17 cellular contexts compared by ENCODE assay signal in genomic region chr22:46813816-46814597, GRCh38. TPM values are rescaled to one million over a fixed set of nuclear protein-coding genes. Genes with fewer than 3 reads are reported as not detected.
A peak's percentile ranks its signal among the peaks of the same experiment; 100 is the strongest.
DNase-seq lines count a peak whose midpoint lies in the region; ATAC-seq and TF ChIP-seq lines count a peak whose summit lies in the region.
"Had no signal": no experiment of that assay in that cellular context is flagged by ENCODE, and none has a peak within 500 bp of the region (broad histone marks: within the 10 kb centered on the region; RNA-seq: fewer than 3 reads in every experiment).

No MANE protein-coding gene starts in this region.

- H3K4me3 Mint-ChIP-seq in activated CD4-positive, alpha-beta memory T cell treated with anti-CD3 and anti-CD28 coated beads, Interleukin-2, amount 10 ng/mL, durations not matched to agents 7 days and 5 days = no peak overlapping the region
- H3K4me3 Mint-ChIP-seq: activated naive CD8-positive, alpha-beta T cell treated with anti-CD3 and anti-CD28 coated beads, Interleukin-2, amount 50 U/mL, for 24 hours; stimulated activated naive CD8-positive, alpha-beta T cell treated with anti-CD3 and anti-CD28 coated beads, Interleukin-15, amount 100 ng/mL, for 72 hours had no signal

- no peak overlapping the region for H3K27ac Mint-ChIP-seq in activated CD4-positive, alpha-beta memory T cell treated with anti-CD3 and anti-CD28 coated beads, Interleukin-2, amount 10 ng/mL, durations not matched to agents 7 days and 5 days
- H3K27ac Mint-ChIP-seq: activated naive CD8-positive, alpha-beta T cell treated with anti-CD3 and anti-CD28 coated beads, Interleukin-2, amount 50 U/mL, for 24 hours; stimulated activated naive CD8-positive, alpha-beta T cell treated with anti-CD3 and anti-CD28 coated beads, Interleukin-15, amount 100 ng/mL, for 72 hours had no signal

- no peak for ATAC-seq in psoas muscle
- ATAC-seq: activated naive CD8-positive, alpha-beta T cell treated with anti-CD3 and anti-CD28 coated beads, Interleukin-2, amount 50 U/mL, for 24 hours; stimulated activated naive CD8-positive, alpha-beta T cell treated with anti-CD3 and anti-CD28 coated beads, Interleukin-15, amount 100 ng/mL, for 72 hours had no signal

- intact Hi-C loops in psoas muscle (cut with DNase I) = no loop called here

- no peak overlapping the region for H3K23ac ChIP-seq in trophoblast cell (ENCODE audit: low read length)

- H3K36me3 Mint-ChIP-seq in activated CD4-positive, alpha-beta memory T cell treated with anti-CD3 and anti-CD28 coated beads, Interleukin-2, amount 10 ng/mL, durations not matched to agents 7 days and 5 days (ENCODE audit: low read depth) = peaks cover 31% of the 10 kb centered on the region

- H2AFZ ChIP-seq in trophoblast cell (ENCODE audit: insufficient read depth, low read length, poor library complexity) = no peak overlapping the region

- CTCF ChIA-PET in activated CD4-positive, alpha-beta memory T cell treated with anti-CD3 and anti-CD28 coated beads, Interleukin-2, amount 10 ng/mL, durations not matched to agents 7 days and 5 days (lab: Charles Lee) = no interaction called here

- H2BK12ac ChIP-seq in trophoblast cell (ENCODE audit: low read length) = peak overlapping the region; percentile 2

- peaks cover 3% of the 10 kb centered on the region for H3K9me3 Mint-ChIP-seq in activated CD4-positive, alpha-beta memory T cell treated with anti-CD3 and anti-CD28 coated beads, Interleukin-2, amount 10 ng/mL, durations not matched to agents 7 days and 5 days

- H3K9ac ChIP-seq in adipocyte (ENCODE audit: low read length) (no peak overlapping the region), trophoblast cell (ENCODE audit: low read length) (no peak overlapping the region)

- no peak overlapping the region for H3K14ac ChIP-seq in trophoblast cell (ENCODE audit: low read length)

- no peak overlapping the region for H3K27ac ChIP-seq in trophoblast cell (ENCODE audit: low read depth, low read length)
- no peak overlapping the region for H3K27ac ChIP-seq in psoas muscle
- H3K27ac ChIP-seq: SK-N-MC, WERI-Rb-1 had no signal

- peaks cover 16% of the 10 kb centered on the region for H3K4me1 Mint-ChIP-seq in activated CD4-positive, alpha-beta memory T cell treated with anti-CD3 and anti-CD28 coated beads, Interleukin-2, amount 10 ng/mL, durations not matched to agents 7 days and 5 days

- no peaks in the 10 kb centered on the region for H3K36me3 ChIP-seq in adipocyte (ENCODE audit: control insufficient read depth, insufficient read depth, low read length, severe bottlenecking)
- H3K36me3 ChIP-seq in trophoblast cell (ENCODE audit: control insufficient read depth in 1 of 2, insufficient read depth in 2 of 2, low read length in 2 of 2) = peaks cover 2 to 5% of the 10 kb centered on the region in 2 experiments
- no peaks in the 10 kb centered on the region for H3K36me3 ChIP-seq in psoas muscle (ENCODE audit: insufficient read depth in 1 of 2, low read depth in 1 of 2)
- H3K36me3 ChIP-seq: WERI-Rb-1 had no signal

- no CpG with 5 or more reads among the region's 9 CpGs for WGBS in trophoblast cell (ENCODE audit: extremely low coverage, insufficient coverage, insufficient read length)
- WGBS in psoas muscle, 3 donors = 78 to 92% (median 87%) methylated on average over 9 of the region's 9 CpGs

- H3K79me1 ChIP-seq in trophoblast cell (ENCODE audit: low read length) = no peaks in the 10 kb centered on the region

- no peak overlapping the region for H2BK120ac ChIP-seq in trophoblast cell (ENCODE audit: insufficient read depth, low read length, poor library complexity)

- no peaks in the 10 kb centered on the region for H3K79me2 ChIP-seq in trophoblast cell (ENCODE audit: control insufficient read depth, insufficient read depth, low read length, poor library complexity)

- H3K18ac ChIP-seq in trophoblast cell (ENCODE audit: low read length) = peak overlapping the region; percentile 11

- POLR2A ChIA-PET in activated CD4-positive, alpha-beta memory T cell treated with anti-CD3 and anti-CD28 coated beads, Interleukin-2, amount 10 ng/mL, durations not matched to agents 7 days and 5 days (lab: Charles Lee) = no interaction called here

- no peak overlapping the region for H4K91ac ChIP-seq in trophoblast cell (ENCODE audit: low read depth, low read length)

- peak; percentile 70 for DNase-seq in ELF-1 (ENCODE audit: low read depth, low spot score)
- DNase-seq in adipocyte (ENCODE audit: low read depth) = peak; percentile 57
- DNase-seq in fibroblast of villous mesenchyme (ENCODE audit: low read depth) = peak; percentile 27
- peak in 1 of 2 donors; percentile 46 for DNase-seq in trophoblast cell
- no peak for DNase-seq in activated CD4-positive, alpha-beta memory T cell treated with anti-CD3 and anti-CD28 coated beads, Interleukin-2, amount 10 ng/mL, durations not matched to agents 7 days and 5 days
- no peak for DNase-seq in midbrain (lab: John Stamatoyannopoulos, UW)
- no peak for DNase-seq in psoas muscle
- DNase-seq in HT-29 (ENCODE audit: low spot score) = no peak
- DNase-seq: activated naive CD8-positive, alpha-beta T cell treated with anti-CD3 and anti-CD28 coated beads, Interleukin-2, amount 50 U/mL, for 24 hours; C1 segment of cervical spinal cord; effector CD8-positive, alpha-beta T cell; KBM-7; NCI-H187 treated with DMSO at 0.1 percent for 48 hours; NCI-H82; stimulated activated naive CD8-positive, alpha-beta T cell treated with anti-CD3 and anti-CD28 coated beads, Interleukin-15, amount 100 ng/mL, for 72 hours; WERI-Rb-1 had no signal

- no peak overlapping the region for H3K4me2 ChIP-seq in trophoblast cell (ENCODE audit: low read length)

- TF ChIP-seq CTCF in fibroblast of villous mesenchyme (IDR thresholded peaks at IDR 0.05; ENCODE audit: insufficient read depth, low read depth, low read length) = no peak
- no peak for TF ChIP-seq CTCF in psoas muscle (IDR thresholded peaks at IDR 0.05)

- H3K9me3 ChIP-seq in adipocyte (ENCODE audit: control insufficient read depth, low read length) (no peaks in the 10 kb centered on the region), trophoblast cell (ENCODE audit: insufficient read depth, low read depth, low read length) (peaks cover 2% of the 10 kb centered on the region), psoas muscle (no peaks in the 10 kb centered on the region)

- no peaks in the 10 kb centered on the region for H3K27me3 Mint-ChIP-seq in activated CD4-positive, alpha-beta memory T cell treated with anti-CD3 and anti-CD28 coated beads, Interleukin-2, amount 10 ng/mL, durations not matched to agents 7 days and 5 days
- H3K27me3 Mint-ChIP-seq: activated naive CD8-positive, alpha-beta T cell treated with anti-CD3 and anti-CD28 coated beads, Interleukin-2, amount 50 U/mL, for 24 hours; stimulated activated naive CD8-positive, alpha-beta T cell treated with anti-CD3 and anti-CD28 coated beads, Interleukin-15, amount 100 ng/mL, for 72 hours had no signal

- H4K12ac ChIP-seq in trophoblast cell (ENCODE audit: low read depth, low read length) = no peak overlapping the region

- H3K4me3 ChIP-seq in adipocyte (ENCODE audit: low read length) (no peak overlapping the region), fibroblast of villous mesenchyme (ENCODE audit: low read depth, low read length) (no peak overlapping the region), trophoblast cell (ENCODE audit: low read depth, low read length) (no peak overlapping the region), psoas muscle (no peak overlapping the region)
- H3K4me3 ChIP-seq: SK-N-MC had no signal

- no peak overlapping the region for H2AK5ac ChIP-seq in trophoblast cell (ENCODE audit: low read length)

- no peak overlapping the region for H3K4ac ChIP-seq in trophoblast cell (ENCODE audit: low read depth, low read length)

- peak overlapping the region; percentile 40 for H4K8ac ChIP-seq in trophoblast cell (ENCODE audit: low read depth, low read length)

- no peak overlapping the region for H2BK5ac ChIP-seq in trophoblast cell (ENCODE audit: low read depth, low read length, poor library complexity)

- H3K27me3 ChIP-seq in adipocyte (replicated peaks; ENCODE audit: control insufficient read depth, insufficient read depth, low read length) (no peaks in the 10 kb centered on the region), trophoblast cell (ENCODE audit: insufficient read depth, low read length) (no peaks in the 10 kb centered on the region), psoas muscle (ENCODE audit: insufficient read depth in 3 of 3, low read length in 2 of 3) (no peaks in the 10 kb centered on the region)

- H3K4me1 ChIP-seq in adipocyte (ENCODE audit: control insufficient read depth, insufficient read depth, low read length) = peaks cover 8% of the 10 kb centered on the region
- peaks cover 6 to 13% of the 10 kb centered on the region in 2 experiments for H3K4me1 ChIP-seq in trophoblast cell (ENCODE audit: control insufficient read depth in 1 of 2, insufficient read depth in 2 of 2, low read length in 2 of 2)
- H3K4me1 ChIP-seq in psoas muscle = no peaks in the 10 kb centered on the region

RNA-seq across cellular contexts. Expression of gene TBC1D22A, which starts 51.6 kb away (rescaled TPM):
- total RNA-seq in fibroblast of villous mesenchyme (12.5 and 14.5 TPM in 2 replicates), psoas muscle (10 to 100 TPM; 15.7 to 25.0 (median 20.6) TPM)
- polyA plus RNA-seq in trophoblast cell (2013) = 14.7 and 15.8 TPM in 2 replicates
- 10 to 100 TPM; 38.5 to 41.0 TPM for total RNA-seq in activated CD4-positive, alpha-beta memory T cell treated with anti-CD3 and anti-CD28 coated beads, Interleukin-2, amount 10 ng/mL, durations not matched to agents 7 days and 5 days
- 10 to 100 TPM; 11.7 to 19.0 (median 14.8) TPM for polyA plus RNA-seq in psoas muscle
- 13.5 and 23.9 TPM in 2 replicates for total RNA-seq in HT-29 (2014; rRNA removed; shearing (Covaris generic))

Comparison
In these comparisons a context has a peak if more than half of its experiments do, and no peak if none do; other contexts are left out.
1. DNase-seq: peak in ELF-1 (single experiment), adipocyte (single experiment) and fibroblast of villous mesenchyme (single experiment); none in activated CD4-positive, alpha-beta memory T cell treated with anti-CD3 and anti-CD28 coated beads, Interleukin-2, amount 10 ng/mL, durations not matched to agents 7 days and 5 days (single experiment), midbrain (single experiment), psoas muscle (0 of 2) and HT-29 (single experiment).